Comparison of ENCODE assay signal across 9 cellular contexts in genomic region chr6:149965191-149966020, GRCh38. TPM values are rescaled to one million over a fixed set of nuclear protein-coding genes. Genes with fewer than 3 reads are reported as not detected.
A peak's percentile ranks its signal among the peaks of the same experiment; 100 is the strongest.
DNase-seq lines count a peak whose midpoint lies in the region; ATAC-seq, FAIRE-seq and TF ChIP-seq lines count a peak whose summit lies in the region.
"Had no signal": no experiment of that assay in that cellular context is flagged by ENCODE, and none has a peak within 500 bp of the region (broad histone marks: within the 10 kb centered on the region; RNA-seq: fewer than 3 reads in every experiment).

No MANE protein-coding gene starts in this region.

- no peaks in the 10 kb centered on the region for H3F3A ChIP-seq in SK-N-SH (replicated peaks; ENCODE audit: insufficient read depth)

- no peaks in the 10 kb centered on the region for H3K9me3 ChIP-seq in CD4-positive, alpha-beta memory T cell (ENCODE audit: control insufficient read depth in 1 of 2, low read length in 2 of 2)
- H3K9me3 ChIP-seq in SK-N-SH (no peaks in the 10 kb centered on the region), H1 (ENCODE audit: insufficient read depth in 2 of 2, low read depth in 1 of 2, low read length in 1 of 2) (no peaks in the 10 kb centered on the region), osteoblast (ENCODE audit: low read depth, low read length) (no peaks in the 10 kb centered on the region)
- H3K9me3 ChIP-seq: mucosa of descending colon had no signal

- H3K36me3 Mint-ChIP-seq in CD4-positive, alpha-beta memory T cell, result peaks cover 3 to 4% of the 10 kb centered on the region in 2 donors

- 0 out of 2 replicates have a peak overlapping the region, but pooled peaks have one; percentile 41 for H2AFZ ChIP-seq in SK-N-SH (ENCODE audit: low read depth)
- H2AFZ ChIP-seq in H1 (ENCODE audit: low read length), result no peak overlapping the region
- peak overlapping the region; percentile 90 for H2AFZ ChIP-seq in osteoblast (ENCODE audit: low read length)

- peaks cover 41 to 87% of the 10 kb centered on the region in 2 donors for H3K27me3 Mint-ChIP-seq in CD4-positive, alpha-beta memory T cell

- H4K8ac ChIP-seq in H1 (ENCODE audit: extremely low read depth, insufficient read depth, low read length), result no peak overlapping the region; the same call in 1 of the 2 replicates

- no peak overlapping the region for H3K18ac ChIP-seq in H1 (ENCODE audit: extremely low read depth, low read length)

- ATAC-seq in HG03135 (IDR thresholded peaks at IDR 0.05; ENCODE audit: unreplicated experiment), result no peak
- ATAC-seq: mucosa of descending colon had no signal

- peak; percentile 26 to 52 (median 38) for DNase-seq in CD4-positive, alpha-beta memory T cell
- peak; percentile 54 for DNase-seq in SK-N-SH
- DNase-seq in H1 (ENCODE audit: low read depth in 1 of 2, low spot score in 2 of 2), result peak in 1 of 2 experiments; percentile 67
- DNase-seq in osteoblast (ENCODE audit: insufficient read length, low spot score, missing footprints), result peak; percentile 75
- no peak for DNase-seq in C1 segment of cervical spinal cord (lab: John Stamatoyannopoulos, UW)
- DNase-seq in HCEC 1CT, result no peak
- DNase-seq in cortex of kidney (lab: John Stamatoyannopoulos, UW), result no peak

- H2BK15ac ChIP-seq in H1 (ENCODE audit: low read length), result no peak overlapping the region

- TF ChIP-seq CTCF in SK-N-SH (IDR thresholded peaks at IDR 0.05) (no peak), H1 (IDR thresholded peaks at IDR 0.05; ENCODE audit: control extremely low read depth in 1 of 3, insufficient read depth in 1 of 3, low read depth in 1 of 3, low read length in 3 of 3) (no peak), osteoblast (IDR thresholded peaks at IDR 0.05; ENCODE audit: extremely low read depth, low read depth, low read length) (no peak)

- H2BK5ac ChIP-seq in H1 (ENCODE audit: low read depth, low read length), result no peak overlapping the region

- H4K20me1 ChIP-seq in SK-N-SH (ENCODE audit: insufficient read depth) (no peaks in the 10 kb centered on the region), H1 (replicated peaks in 1 of 2; ENCODE audit: control insufficient read depth in 1 of 2, insufficient read depth in 2 of 2, low read length in 2 of 2) (peaks cover 7 to 10% of the 10 kb centered on the region in 2 experiments), osteoblast (ENCODE audit: insufficient read depth, low read length) (no peaks in the 10 kb centered on the region)

- no peak overlapping the region for H4K91ac ChIP-seq in H1 (replicated peaks; ENCODE audit: insufficient read length, low read length)

- H2AK5ac ChIP-seq in H1 (ENCODE audit: low read depth, low read length), result no peak overlapping the region

- H3K4me1 Mint-ChIP-seq in CD4-positive, alpha-beta memory T cell, result peaks cover 14 to 36% (median 23%) of the 10 kb centered on the region in 4 donors

- POLR2A ChIA-PET in CD4-positive, alpha-beta memory T cell (lab: Charles Lee; ENCODE audit: partially characterized antibody), result interaction anchor here (0.6 kb wide), 1 partner anchor 58 kb away, joined by 5 read pairs; no protein-coding TSS in a partner anchor
- POLR2A ChIA-PET in SK-N-SH (lab: Yijun Ruan, JAX) (interaction anchor here (0.7 kb wide), 1 partner anchor 729 kb away, joined by 4 read pairs; no protein-coding TSS in a partner anchor), H1 (lab: Charles Lee; ENCODE audit: partially characterized antibody) (interaction anchor here (0.7 to 1.2 kb wide), 2 partner anchors 23 to 41 kb away, joined by 3 to 5 read pairs; no protein-coding TSS in a partner anchor)

- H3K56ac ChIP-seq in H1 (replicated peaks; ENCODE audit: insufficient read length, low read depth, low read length), result no peak overlapping the region

- no peak for TF ChIP-seq POLR2A in H1 (IDR thresholded peaks at IDR 0.05; ENCODE audit: control extremely low read depth in 1 of 2, low read depth in 2 of 2, low read length in 2 of 2)

- H3K27ac ChIP-seq in CD4-positive, alpha-beta memory T cell (ENCODE audit: low read depth, low read length), result no peak overlapping the region
- no peak overlapping the region for H3K27ac ChIP-seq in SK-N-SH (ENCODE audit: low read depth in 2 of 2, low read length in 1 of 2)
- no peak overlapping the region for H3K27ac ChIP-seq in H1 (ENCODE audit: low read depth, low read length)
- no peak overlapping the region for H3K27ac ChIP-seq in osteoblast (ENCODE audit: low read depth, low read length)

- no peak overlapping the region for H2BK120ac ChIP-seq in H1 (replicated peaks; ENCODE audit: low read depth, low read length)

- TF ChIP-seq RAD21 in SK-N-SH (IDR thresholded peaks at IDR 0.05; ENCODE audit: low read length) (no peak), H1 (IDR thresholded peaks at IDR 0.05 in 1 of 2, conservative IDR thresholded peaks at IDR 0.05 in 1 of 2; ENCODE audit: low read depth in 2 of 2, low read length in 2 of 2) (no peak)

- peak overlapping the region; percentile 62; the same call in 1 of the 2 replicates for H3K4me2 ChIP-seq in SK-N-SH
- peak overlapping the region; percentile 89 to 96 for H3K4me2 ChIP-seq in H1 (ENCODE audit: insufficient read depth in 1 of 2, low read depth in 2 of 2, low read length in 2 of 2)
- H3K4me2 ChIP-seq in osteoblast (ENCODE audit: insufficient read depth, low read length), result peak overlapping the region; percentile 87

- H3K23ac ChIP-seq in H1 (ENCODE audit: insufficient read length), result no peak overlapping the region

- H4K5ac ChIP-seq in H1 (ENCODE audit: insufficient read length, low read depth, low read length), result no peak overlapping the region

- no peak overlapping the region for H3K4ac ChIP-seq in H1 (replicated peaks; ENCODE audit: insufficient read length, low read depth, low read length)

- peaks cover 30% of the 10 kb centered on the region for H3K4me1 ChIP-seq in CD4-positive, alpha-beta memory T cell (ENCODE audit: insufficient read depth, low read length)
- H3K4me1 ChIP-seq in SK-N-SH (ENCODE audit: control insufficient read depth in 1 of 2, insufficient read depth in 2 of 2, low read depth in 1 of 2, low read length in 1 of 2), result peaks cover 0 to 16% of the 10 kb centered on the region in 2 experiments; a peak in 1 of 4 replicates
- peaks cover 0 to 20% (median 17%) of the 10 kb centered on the region in 4 experiments; a peak in 5 of 7 replicates for H3K4me1 ChIP-seq in H1 (replicated peaks in 1 of 4; ENCODE audit: control insufficient read depth in 3 of 4, insufficient read depth in 4 of 4, low read length in 3 of 4)
- H3K4me1 ChIP-seq in osteoblast (ENCODE audit: insufficient read depth, low read length), result peaks cover 14% of the 10 kb centered on the region

- H3K23me2 ChIP-seq in H1 (ENCODE audit: low read depth, low read length), result peaks cover 9% of the 10 kb centered on the region; the same call in 1 of the 2 replicates

- peaks cover 0 to 3% (median 0%) of the 10 kb centered on the region in 8 donors for H3K9me3 Mint-ChIP-seq in CD4-positive, alpha-beta memory T cell

- H3K9ac ChIP-seq in SK-N-SH (no peak overlapping the region), H1 (replicated peaks in 1 of 4; ENCODE audit: extremely low read depth in 1 of 4, low read depth in 3 of 4, low read length in 3 of 4) (peak overlapping the region in 3 of 4 experiments; percentile 8 to 33 (median 24); a peak in 2 of 7 replicates)

- peak overlapping the region in 1 of 2 donors; percentile 65 for H3K4me3 ChIP-seq in CD4-positive, alpha-beta memory T cell (ENCODE audit: low read length in 2 of 2)
- H3K4me3 ChIP-seq in SK-N-SH (ENCODE audit: low read depth in 2 of 2, low read length in 1 of 2) (peak overlapping the region in 1 of 2 experiments; percentile 23; a peak in 2 of 4 replicates), H1 (ENCODE audit: extremely low read depth in 1 of 4, insufficient read depth in 2 of 4, low read depth in 3 of 4, low read length in 4 of 4) (peak overlapping the region; percentile 53 to 75 (median 58); a peak in 7 of 8 replicates), osteoblast (ENCODE audit: insufficient read depth, low read length) (peak overlapping the region; percentile 73)
- H3K4me3 ChIP-seq: mucosa of descending colon had no signal

- no peak for TF ChIP-seq EP300 in SK-N-SH (IDR thresholded peaks at IDR 0.05; ENCODE audit: borderline replicate concordance in 1 of 2, low read depth in 1 of 2, low read length in 1 of 2)
- no peak for TF ChIP-seq EP300 in H1 (IDR thresholded peaks at IDR 0.05; ENCODE audit: borderline replicate concordance in 1 of 2, low read depth in 2 of 2, low read length in 2 of 2)

- no peak for FAIRE-seq in H1 (lab: Jason Lieb, UNC)

- H3K79me2 ChIP-seq in SK-N-SH (ENCODE audit: insufficient read depth) (no peaks in the 10 kb centered on the region), H1 (ENCODE audit: control insufficient read depth in 1 of 2, insufficient read depth in 2 of 2, low read length in 2 of 2) (no peaks in the 10 kb centered on the region), osteoblast (ENCODE audit: insufficient read depth, low read length) (no peaks in the 10 kb centered on the region)

- H3K36me3 ChIP-seq in CD4-positive, alpha-beta memory T cell (ENCODE audit: insufficient read depth, low read length), result no peaks in the 10 kb centered on the region
- H3K36me3 ChIP-seq in SK-N-SH (replicated peaks in 1 of 2; ENCODE audit: control insufficient read depth in 1 of 2, insufficient read depth in 2 of 2, low read length in 1 of 2), result no peaks in the 10 kb centered on the region
- H3K36me3 ChIP-seq in H1 (ENCODE audit: control insufficient read depth in 2 of 4, insufficient read depth in 4 of 4, low read length in 3 of 4), result no peaks in the 10 kb centered on the region
- H3K36me3 ChIP-seq in osteoblast (ENCODE audit: insufficient read depth, low read length), result no peaks in the 10 kb centered on the region

- no peaks in the 10 kb centered on the region for H3K79me1 ChIP-seq in H1 (ENCODE audit: low read depth, low read length)

- intact Hi-C loops in CD4-positive, alpha-beta memory T cell (cut with micrococcal nuclease), result loop anchor here (2.0 kb wide), 1 partner anchor 25 kb away; no protein-coding TSS in a partner anchor

- H3K27me3 ChIP-seq in CD4-positive, alpha-beta memory T cell (ENCODE audit: insufficient read depth, low read length), result peaks cover 37% of the 10 kb centered on the region
- peaks cover 58% of the 10 kb centered on the region for H3K27me3 ChIP-seq in SK-N-SH (ENCODE audit: insufficient read depth)
- peaks cover 41 to 89% (median 71%) of the 10 kb centered on the region in 4 experiments for H3K27me3 ChIP-seq in H1 (replicated peaks in 1 of 4; ENCODE audit: control insufficient read depth in 3 of 4, extremely low read depth in 1 of 4, insufficient read depth in 3 of 4, low read length in 3 of 4)
- peaks cover 37% of the 10 kb centered on the region for H3K27me3 ChIP-seq in osteoblast (ENCODE audit: insufficient read depth, low read length)

- peak overlapping the region; percentile 88 to 98 (median 93) for H3K4me3 Mint-ChIP-seq in CD4-positive, alpha-beta memory T cell

- 0 out of 2 replicates have a peak overlapping the region, but pooled peaks have one; percentile 32 for H2BK20ac ChIP-seq in H1 (ENCODE audit: low read length)

- WGBS in SK-N-SH (ENCODE audit: low lambda C conversion rate), result 30% methylated on average over 34 of the region's 38 CpGs
- 7% methylated on average over 29 of the region's 38 CpGs; no CpG with 5 or more reads in 1 of the 2 experiments for WGBS in H1 (ENCODE audit: extremely low coverage in 1 of 2, insufficient coverage in 1 of 2, insufficient read length in 1 of 2, insufficient replicate concordance in 2 of 2, low coverage in 1 of 2, low lambda C conversion rate in 2 of 2, missing lambda C conversion rate in 1 of 2), 2 experiments

- CTCF ChIA-PET in CD4-positive, alpha-beta memory T cell (lab: Charles Lee; ENCODE audit: partially characterized antibody), result no interaction called here
- CTCF ChIA-PET in SK-N-SH (lab: Yijun Ruan, JAX) (interaction anchor here (1.3 kb wide), 1 partner anchor 30 kb away, joined by 3 read pairs; no protein-coding TSS in a partner anchor), H1 (lab: Charles Lee; ENCODE audit: partially characterized antibody) (interaction anchor here (0.5 to 0.8 kb wide), 3 partner anchors 9 to 51 kb away, joined by 3 read pairs; no protein-coding TSS in a partner anchor)

- peak overlapping the region; percentile 87; the same call in 1 of the 2 replicates for H2BK12ac ChIP-seq in H1 (ENCODE audit: low read depth, low read length)

- H3K9me2 ChIP-seq in SK-N-SH, result no peaks in the 10 kb centered on the region

- peak overlapping the region; percentile 71 to 96 (median 88) for H3K27ac Mint-ChIP-seq in CD4-positive, alpha-beta memory T cell

- H3K14ac ChIP-seq in H1 (ENCODE audit: insufficient read length), result no peak overlapping the region

RNA-seq across cellular contexts. Expression of gene ULBP1, which starts 1.7 kb away (rescaled TPM):
- total RNA-seq in CD4-positive, alpha-beta memory T cell, result not detected
- polyA plus RNA-seq in CD4-positive, alpha-beta memory T cell, result not detected
- 0.02 TPM in 1 of 2 replicates, not detected in the other for polyA plus RNA-seq in SK-N-SH (2012; rRNA removed)
- polyA plus RNA-seq in SK-N-SH (2012; cell fraction: cytosol; rRNA removed), result 0.03 TPM in 2 replicates
- 0.01 and 0.02 TPM in 2 replicates for polyA plus RNA-seq in SK-N-SH (2012; cell fraction: nucleus; rRNA removed)
- 0.42 and 0.60 TPM in 2 replicates for total RNA-seq in H1 (2021; fragmentation: NEBNext Ultra II Directional; extraction: Animal tissue kit (Norgen Biotek cat#: 25700))
- 0.32 and 0.42 TPM in 2 replicates for polyA plus RNA-seq in H1 (2011; rRNA removed)
- polyA plus RNA-seq in H1 (2011; cell fraction: cytosol; rRNA removed), result 0.52 TPM
- 1.1 TPM for polyA plus RNA-seq in H1 (2011; cell fraction: nucleus; rRNA removed)
- polyA plus RNA-seq in H1 (2012, experiment 1 of 2), result 0.43 to 0.70 TPM (median 0.55 TPM) in 4 replicates
- 0.04 TPM for polyA plus RNA-seq in H1 (2012, experiment 2 of 2)
- polyA plus RNA-seq in H1 (2013, experiment 1 of 2), result 1.1 TPM
- polyA plus RNA-seq in H1 (2013, experiment 2 of 2), result 0.92 TPM
- 0.24 and 0.60 TPM in 2 replicates for polyA minus RNA-seq in H1 (2011; rRNA and poly(A)+ RNA removed)
- polyA minus RNA-seq in H1 (2011; cell fraction: cytosol; rRNA and poly(A)+ RNA removed), result 0.59 TPM
- 1.2 TPM for polyA minus RNA-seq in H1 (2011; cell fraction: nucleus; rRNA and poly(A)+ RNA removed)
- total RNA-seq in osteoblast, result 0.72 and 0.88 TPM in 2 replicates
- total RNA-seq: mucosa of descending colon had no signal

RNA-seq across cellular contexts. Expression of gene ULBP2, which starts 23.6 kb away (rescaled TPM):
- total RNA-seq in CD4-positive, alpha-beta memory T cell, result not detected
- polyA plus RNA-seq in CD4-positive, alpha-beta memory T cell, result 1 to 10 TPM in 1 of 2 donors, under 1 TPM in 1; 0.28 to 1.1 TPM
- polyA plus RNA-seq in SK-N-SH (2012; rRNA removed), result 5.0 and 5.3 TPM in 2 replicates
- 3.6 and 3.7 TPM in 2 replicates for polyA plus RNA-seq in SK-N-SH (2012; cell fraction: cytosol; rRNA removed)
- 3.8 and 4.5 TPM in 2 replicates for polyA plus RNA-seq in SK-N-SH (2012; cell fraction: nucleus; rRNA removed)
- not detected in 2 replicates for total RNA-seq in H1 (2021; fragmentation: NEBNext Ultra II Directional; extraction: Animal tissue kit (Norgen Biotek cat#: 25700))
- 0.05 TPM in 1 of 2 replicates, not detected in the other for polyA plus RNA-seq in H1 (2011; rRNA removed)
- not detected for polyA plus RNA-seq in H1 (2011; cell fraction: cytosol; rRNA removed)
- not detected for polyA plus RNA-seq in H1 (2011; cell fraction: nucleus; rRNA removed)
- polyA plus RNA-seq in H1 (2012, experiment 1 of 2), result not detected in 4 replicates
- not detected for polyA plus RNA-seq in H1 (2012, experiment 2 of 2)
- polyA plus RNA-seq in H1 (2013, experiment 1 of 2), result 0.04 TPM
- 0.04 TPM for polyA plus RNA-seq in H1 (2013, experiment 2 of 2)
- polyA minus RNA-seq in H1 (2011; rRNA and poly(A)+ RNA removed), result not detected in 2 replicates
- not detected for polyA minus RNA-seq in H1 (2011; cell fraction: cytosol; rRNA and poly(A)+ RNA removed)
- not detected for polyA minus RNA-seq in H1 (2011; cell fraction: nucleus; rRNA and poly(A)+ RNA removed)
- 2.5 and 3.2 TPM in 2 replicates for total RNA-seq in osteoblast

RNA-seq across cellular contexts. Expression of gene RAET1G, which starts 42.5 kb away (rescaled TPM):
- total RNA-seq in CD4-positive, alpha-beta memory T cell, result not detected
- polyA plus RNA-seq in CD4-positive, alpha-beta memory T cell, result not detected
- polyA plus RNA-seq in SK-N-SH (2012; rRNA removed), result 1.7 and 2.5 TPM in 2 replicates
- polyA plus RNA-seq in SK-N-SH (2012; cell fraction: cytosol; rRNA removed), result 1.5 and 2.2 TPM in 2 replicates
- 0.95 and 1.3 TPM in 2 replicates for polyA plus RNA-seq in SK-N-SH (2012; cell fraction: nucleus; rRNA removed)
- total RNA-seq in H1 (2021; fragmentation: NEBNext Ultra II Directional; extraction: Animal tissue kit (Norgen Biotek cat#: 25700)), result not detected in 2 replicates
- 0.08 and 0.16 TPM in 2 replicates for polyA plus RNA-seq in H1 (2011; rRNA removed)
- polyA plus RNA-seq in H1 (2011; cell fraction: cytosol; rRNA removed), result not detected
- polyA plus RNA-seq in H1 (2011; cell fraction: nucleus; rRNA removed), result not detected
- 0.23 to 0.31 TPM in 2 of 4 replicates, not detected in the others for polyA plus RNA-seq in H1 (2012, experiment 1 of 2)
- not detected for polyA plus RNA-seq in H1 (2012, experiment 2 of 2)
- 0.08 TPM for polyA plus RNA-seq in H1 (2013, experiment 1 of 2)
- 0.09 TPM for polyA plus RNA-seq in H1 (2013, experiment 2 of 2)
- polyA minus RNA-seq in H1 (2011; rRNA and poly(A)+ RNA removed), result not detected in 2 replicates
- polyA minus RNA-seq in H1 (2011; cell fraction: cytosol; rRNA and poly(A)+ RNA removed), result not detected
- polyA minus RNA-seq in H1 (2011; cell fraction: nucleus; rRNA and poly(A)+ RNA removed), result not detected
- 1.5 and 1.8 TPM in 2 replicates for total RNA-seq in osteoblast

RNA-seq across cellular contexts. Expression of gene RAET1L, which starts 59.9 kb away (rescaled TPM):
- not detected for total RNA-seq in CD4-positive, alpha-beta memory T cell
- not detected for polyA plus RNA-seq in CD4-positive, alpha-beta memory T cell
- polyA plus RNA-seq in SK-N-SH (2012; rRNA removed) (not detected in 2 replicates), H1 (2011; rRNA removed) (not detected in 2 replicates)
- not detected in 2 replicates for polyA plus RNA-seq in SK-N-SH (2012; cell fraction: cytosol; rRNA removed)
- polyA plus RNA-seq in SK-N-SH (2012; cell fraction: nucleus; rRNA removed), result 0.05 TPM in 1 of 2 replicates, not detected in the other
- not detected in 2 replicates for total RNA-seq in H1 (2021; fragmentation: NEBNext Ultra II Directional; extraction: Animal tissue kit (Norgen Biotek cat#: 25700))
- not detected for polyA plus RNA-seq in H1 (2011; cell fraction: cytosol; rRNA removed)
- not detected for polyA plus RNA-seq in H1 (2011; cell fraction: nucleus; rRNA removed)
- not detected in 4 replicates for polyA plus RNA-seq in H1 (2012, experiment 1 of 2)
- polyA plus RNA-seq in H1 (2012, experiment 2 of 2), result not detected
- polyA plus RNA-seq in H1 (2013, experiment 1 of 2), result not detected
- not detected for polyA plus RNA-seq in H1 (2013, experiment 2 of 2)
- polyA minus RNA-seq in H1 (2011; rRNA and poly(A)+ RNA removed), result not detected in 2 replicates
- not detected for polyA minus RNA-seq in H1 (2011; cell fraction: cytosol; rRNA and poly(A)+ RNA removed)
- polyA minus RNA-seq in H1 (2011; cell fraction: nucleus; rRNA and poly(A)+ RNA removed), result not detected
- not detected in 2 replicates for total RNA-seq in osteoblast
- total RNA-seq: mucosa of descending colon had no signal

Comparison
In these comparisons a context has a peak if more than half of its experiments do, and no peak if none do; other contexts are left out.
1. DNase-seq: peak in CD4-positive, alpha-beta memory T cell (5 of 5), SK-N-SH (single experiment) and osteoblast (single experiment); none in C1 segment of cervical spinal cord (0 of 14), HCEC 1CT (single experiment) and cortex of kidney (single experiment).
2. Peak in every context shown above with its lines, with median percentiles within 50 percentile points of each other: H3K4me2 ChIP-seq.